ENCODE assay signal across 15 cellular contexts in the genomic region with DNA sequence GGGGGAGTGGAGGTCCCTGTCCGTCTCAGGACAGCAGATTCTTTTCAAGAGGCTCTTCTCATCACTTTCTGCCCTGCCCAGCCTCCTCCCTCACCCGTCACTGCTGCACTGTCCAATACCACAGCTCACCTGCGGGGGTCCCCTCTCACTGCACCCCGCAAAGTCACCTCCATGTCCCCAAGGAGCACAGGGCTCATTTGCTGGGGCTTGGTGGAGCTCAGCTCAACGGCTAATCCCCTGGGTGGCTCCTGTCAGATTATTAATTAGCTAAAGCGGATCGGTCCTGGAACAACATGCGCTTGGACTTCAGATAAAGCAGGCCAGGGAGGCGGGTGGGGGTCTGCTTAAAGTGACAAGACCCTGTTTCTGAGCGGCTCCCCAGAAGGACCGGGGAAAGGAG. TPM values are rescaled to one million over a fixed set of nuclear protein-coding genes. Genes with fewer than 3 reads are reported as not detected.
A peak's percentile ranks its signal among the peaks of the same experiment; 100 is the strongest.
DNase-seq lines count a peak whose midpoint lies in the region; ATAC-seq and TF ChIP-seq lines count a peak whose summit lies in the region.
"Had no signal": no experiment of that assay in that cellular context is flagged by ENCODE, and none has a peak within 500 bp of the region (broad histone marks: within the 10 kb centered on the region; RNA-seq: fewer than 3 reads in every experiment).

No MANE protein-coding gene starts in this region.

- H3K9me3 ChIP-seq in gastrocnemius medialis: no peaks in the 10 kb centered on the region

- intact Hi-C loops in activated CD4-positive, alpha-beta T cell treated with anti-CD3 and anti-CD28 coated beads for 36 hours (cut with DNase I, micrococcal nuclease): no loop called here
- intact Hi-C loops in gastrocnemius medialis (cut with DNase I; ENCODE audit: low total_unique reads): loop anchor here (2.0 kb wide), 1 partner anchor 36 kb away; no protein-coding TSS in a partner anchor

- H3K4me1 ChIP-seq in gastrocnemius medialis: peaks cover 41 to 76% of the 10 kb centered on the region in 2 donors
- H3K4me1 ChIP-seq: parathyroid adenoma had no signal

- ATAC-seq in activated CD4-positive, alpha-beta T cell treated with anti-CD3 and anti-CD28 coated beads for 36 hours: no peak
- ATAC-seq in gastrocnemius medialis: no peak
- ATAC-seq in GM18873 (IDR thresholded peaks at IDR 0.05; ENCODE audit: low FRiP score, unreplicated experiment): no peak

- no peak overlapping the region for H3K27ac Mint-ChIP-seq in activated CD4-positive, alpha-beta T cell treated with anti-CD3 and anti-CD28 coated beads for 36 hours
- H3K27ac Mint-ChIP-seq in endothelial cell (ENCODE audit: unreplicated experiment): no peak overlapping the region
- H3K27ac Mint-ChIP-seq: activated T-helper 1 cell treated with anti-CD3 and anti-CD28 coated beads, Interleukin-12 subunit alpha, Interleukin-12 subunit beta, Interleukin-2, Interleukin-4 antibody, amounts not matched to agents 30 ng/mL and 10 ng/mL and 1 ng/mL, durations not matched to agents 14 hours and 24 hours and 36 hours; CD14-positive monocyte had no signal

- in situ Hi-C loops in gastrocnemius medialis (cut with MboI; ENCODE audit: low sequenced_read_pairs in 4 of 4): no loop called here

- H3K4me1 Mint-ChIP-seq in activated CD4-positive, alpha-beta T cell treated with anti-CD3 and anti-CD28 coated beads for 36 hours: peaks cover 11% of the 10 kb centered on the region
- no peaks in the 10 kb centered on the region for H3K4me1 Mint-ChIP-seq in endothelial cell (ENCODE audit: unreplicated experiment)

- no peaks in the 10 kb centered on the region for H3K27me3 ChIP-seq in gastrocnemius medialis

- no peaks in the 10 kb centered on the region for H3K36me3 Mint-ChIP-seq in activated CD4-positive, alpha-beta T cell treated with anti-CD3 and anti-CD28 coated beads for 36 hours (ENCODE audit: low read depth)
- peaks cover 5% of the 10 kb centered on the region for H3K36me3 Mint-ChIP-seq in endothelial cell (ENCODE audit: low read depth, unreplicated experiment)
- H3K36me3 Mint-ChIP-seq: CD14-positive monocyte had no signal

- peak; percentile 32 for TF ChIP-seq CTCF in endothelial cell (IDR thresholded peaks at IDR 0.05; ENCODE audit: unreplicated experiment)
- peak in 2 of 5 experiments; percentile 28 to 29 for TF ChIP-seq CTCF in gastrocnemius medialis (IDR thresholded peaks at IDR 0.05 in 4 of 5, conservative IDR thresholded peaks at IDR 0.05 in 1 of 5)

- H3K36me3 ChIP-seq in gastrocnemius medialis: no peaks in the 10 kb centered on the region

- H3K27me3 Mint-ChIP-seq in activated CD4-positive, alpha-beta T cell treated with anti-CD3 and anti-CD28 coated beads for 36 hours: no peaks in the 10 kb centered on the region
- H3K27me3 Mint-ChIP-seq in endothelial cell (ENCODE audit: unreplicated experiment): peaks cover 3% of the 10 kb centered on the region

- DNase-seq in activated CD4-positive, alpha-beta T cell treated with anti-CD3 and anti-CD28 coated beads for 36 hours: peak; percentile 40
- DNase-seq in activated CD4-positive, alpha-beta T cell treated with anti-CD3 and anti-CD28 coated beads, Interleukin-2, amount 50 U/mL, for 1 hour: no peak
- DNase-seq in NAMALWA (ENCODE audit: low spot score) (peak; percentile 37), endothelial cell (ENCODE audit: low spot score) (no peak), gastrocnemius medialis (no peak), medulla oblongata (ENCODE audit: extremely low spot score) (no peak), cerebellar nuclear complex (lab: John Stamatoyannopoulos, UW) (no peak)
- DNase-seq: DMS79 treated with DMSO at 0.1 percent for 48 hours, Kasumi-1, NCI-H146, NCI-H526 treated with DMSO at 0.1 percent for 48 hours had no signal

- H3K4me3 Mint-ChIP-seq in activated CD4-positive, alpha-beta T cell treated with anti-CD3 and anti-CD28 coated beads for 36 hours: no peak overlapping the region
- H3K4me3 Mint-ChIP-seq in endothelial cell (ENCODE audit: unreplicated experiment): no peak overlapping the region
- H3K4me3 Mint-ChIP-seq: activated T-helper 1 cell treated with anti-CD3 and anti-CD28 coated beads, Interleukin-12 subunit alpha, Interleukin-12 subunit beta, Interleukin-2, Interleukin-4 antibody, amounts not matched to agents 30 ng/mL and 10 ng/mL and 1 ng/mL, durations not matched to agents 14 hours and 24 hours and 36 hours; CD14-positive monocyte had no signal

- CTCF ChIA-PET in activated CD4-positive, alpha-beta T cell treated with anti-CD3 and anti-CD28 coated beads for 36 hours (lab: Charles Lee): interaction anchor here (0.6 kb wide), 1 partner anchor 241 kb away, joined by 3 read pairs; no protein-coding TSS in a partner anchor

- peak overlapping the region in 3 of 4 donors; percentile 64 to 97 (median 97) for H3K27ac ChIP-seq in gastrocnemius medialis
- H3K27ac ChIP-seq: parathyroid adenoma had no signal

- no peaks in the 10 kb centered on the region for H3K9me3 Mint-ChIP-seq in activated CD4-positive, alpha-beta T cell treated with anti-CD3 and anti-CD28 coated beads for 36 hours (ENCODE audit: low read depth)
- no peaks in the 10 kb centered on the region for H3K9me3 Mint-ChIP-seq in endothelial cell (ENCODE audit: unreplicated experiment)
- H3K9me3 Mint-ChIP-seq: activated T-helper 1 cell treated with anti-CD3 and anti-CD28 coated beads, Interleukin-12 subunit alpha, Interleukin-12 subunit beta, Interleukin-2, Interleukin-4 antibody, amounts not matched to agents 30 ng/mL and 10 ng/mL and 1 ng/mL, durations not matched to agents 14 hours and 24 hours and 36 hours had no signal

- no peak overlapping the region for H3K4me3 ChIP-seq in gastrocnemius medialis

- POLR2A ChIA-PET in activated CD4-positive, alpha-beta T cell treated with anti-CD3 and anti-CD28 coated beads for 36 hours (lab: Charles Lee): no interaction called here

- no peak for TF ChIP-seq POLR2A in gastrocnemius medialis (IDR thresholded peaks at IDR 0.05)

RNA-seq across cellular contexts. Expression of a gene that starts 43.2 kb away (rescaled TPM):
- total RNA-seq in activated CD4-positive, alpha-beta T cell treated with anti-CD3 and anti-CD28 coated beads for 36 hours: 1 to 10 TPM; 3.7 to 4.0 TPM
- total RNA-seq in endothelial cell (ENCODE audit: unreplicated experiment) (6.3 TPM), gastrocnemius medialis (100 to 1,000 TPM in 1 of 4 donors, 10 to 100 TPM in 3; 19.1 to 121 (median 80.6) TPM)

Comparison
In these comparisons a context has a peak if more than half of its experiments do, and no peak if none do; other contexts are left out.
1. DNase-seq: peak in activated CD4-positive, alpha-beta T cell treated with anti-CD3 and anti-CD28 coated beads for 36 hours (single experiment) and NAMALWA (single experiment); none in activated CD4-positive, alpha-beta T cell treated with anti-CD3 and anti-CD28 coated beads, Interleukin-2, amount 50 U/mL, for 1 hour (single experiment), endothelial cell (single experiment), gastrocnemius medialis (0 of 2), medulla oblongata (single experiment) and cerebellar nuclear complex (0 of 2).